Comparison of ENCODE assay signal across 8 cellular contexts in genomic region chr16:75550211-75550662, GRCh38. TPM values are rescaled to one million over a fixed set of nuclear protein-coding genes. Genes with fewer than 3 reads are reported as not detected.
DNase-seq lines count a peak whose midpoint lies in the region; TF ChIP-seq lines count a peak whose summit lies in the region.

No MANE protein-coding gene starts in this region.

- H3K27ac ChIP-seq in angular gyrus (ENCODE audit: low read depth, low read length), result peak overlapping the region; percentile 70
- H3K27ac ChIP-seq in spleen, result peak overlapping the region in 6 of 8 donors; percentile 20 to 52 (median 42)

- H3K27me3 ChIP-seq in H7 (ENCODE audit: control insufficient read depth, insufficient read depth, low read length) (no peaks in the 10 kb centered on the region), spleen (replicated peaks in 1 of 7) (no peaks in the 10 kb centered on the region)

- H3K4me1 ChIP-seq in spleen, result peaks cover 0 to 27% (median 15%) of the 10 kb centered on the region in 6 donors

- no peaks in the 10 kb centered on the region for H3K36me3 ChIP-seq in H7 (replicated peaks; ENCODE audit: control insufficient read depth, insufficient read depth, low read length)
- H3K36me3 ChIP-seq in spleen, result no peaks in the 10 kb centered on the region

- DNase-seq in stimulated activated CD4-positive, alpha-beta T cell treated with anti-CD3 and anti-CD28 coated beads, Interleukin-15, amount 100 ng/mL, for 24 hours, result peak; percentile 41
- DNase-seq in stimulated activated CD4-positive, alpha-beta T cell treated with anti-CD3 and anti-CD28 coated beads, Interleukin-4, amount 100 ng/mL, for 4 hours, result no peak
- DNase-seq in H7 (peak; percentile 78), M059J (ENCODE audit: low read depth) (peak; percentile 35), hepatic stellate cell (ENCODE audit: low spot score) (peak; percentile 27), spleen (no peak), activated gamma-delta T cell (lab: John Stamatoyannopoulos, UW) (no peak)

- TF ChIP-seq CTCF in spleen (IDR thresholded peaks at IDR 0.05 in 8 of 11, conservative IDR thresholded peaks at IDR 0.05 in 3 of 11), result peak in 9 of 11 experiments; percentile 10 to 67 (median 55)

- no peak for TF ChIP-seq POLR2A in spleen (IDR thresholded peaks at IDR 0.05)

- 37 to 50% (median 42%) methylated on average over 7 of the region's 7 CpGs for WGBS in spleen, 5 donors

- H3K4me3 ChIP-seq in H7 (ENCODE audit: insufficient read depth, low read depth, low read length), result no peak overlapping the region
- H3K4me3 ChIP-seq in spleen, result peak overlapping the region in 2 of 8 donors; percentile 3 to 41

- intact Hi-C loops in spleen (cut with DNase I; ENCODE audit: low total_unique reads), result loop anchor here (10.0 kb wide), 1 partner anchor 85 kb away; the partner anchor contains the start of gene TMEM170A

- no peaks in the 10 kb centered on the region for H3K9me3 ChIP-seq in spleen

RNA-seq across cellular contexts. Expression of gene TMEM231, which starts 5.8 kb away (rescaled TPM):
- 11.3 and 12.9 TPM in 2 replicates for total RNA-seq in H7 (2014; rRNA removed; shearing (Covaris generic))
- total RNA-seq in M059J (2014; rRNA removed; shearing (Covaris generic)), result 11.0 and 13.3 TPM in 2 replicates
- 1 to 10 TPM; 2.7 to 6.7 (median 3.5) TPM for total RNA-seq in spleen
- 1 to 10 TPM; 2.2 to 3.3 (median 2.3) TPM for polyA plus RNA-seq in spleen

RNA-seq across cellular contexts. Expression of gene CHST5, which starts 14.3 kb away (rescaled TPM):
- 0.90 TPM in 1 of 2 replicates, not detected in the other for total RNA-seq in H7 (2014; rRNA removed; shearing (Covaris generic))
- not detected in 2 replicates for total RNA-seq in M059J (2014; rRNA removed; shearing (Covaris generic))
- total RNA-seq in spleen, result under 1 TPM in 2 of 7 donors, not detected in 5; 0.18 to 0.20 TPM
- polyA plus RNA-seq in spleen, result under 1 TPM; 0.03 to 0.07 (median 0.06) TPM

RNA-seq across cellular contexts. Expression of gene GABARAPL2, which starts 15.9 kb away (rescaled TPM):
- total RNA-seq in H7 (2014; rRNA removed; shearing (Covaris generic)), result 34.5 and 40.1 TPM in 2 replicates
- 71.8 and 87.7 TPM in 2 replicates for total RNA-seq in M059J (2014; rRNA removed; shearing (Covaris generic))
- total RNA-seq in spleen, result 100 to 1,000 TPM; 111 to 133 (median 119) TPM
- polyA plus RNA-seq in spleen, result 100 to 1,000 TPM in 2 of 3 donors, 10 to 100 TPM in 1; 86.6 to 169 (median 130) TPM

RNA-seq across cellular contexts. Expression of gene CHST6, which starts 55.0 kb away (rescaled TPM):
- total RNA-seq in H7 (2014; rRNA removed; shearing (Covaris generic)), result 9.7 and 11.5 TPM in 2 replicates
- total RNA-seq in M059J (2014; rRNA removed; shearing (Covaris generic)), result 0.98 and 1.4 TPM in 2 replicates
- under 1 TPM in 6 of 7 donors, not detected in 1; 0.17 to 0.66 (median 0.26) TPM for total RNA-seq in spleen
- polyA plus RNA-seq in spleen, result under 1 TPM; under 0.01 to 0.06 (median 0.02) TPM

Comparison
In these comparisons a context has a peak if more than half of its experiments do, and no peak if none do; other contexts are left out.
1. DNase-seq: peak in stimulated activated CD4-positive, alpha-beta T cell treated with anti-CD3 and anti-CD28 coated beads, Interleukin-15, amount 100 ng/mL, for 24 hours (single experiment), H7 (single experiment), M059J (single experiment) and hepatic stellate cell (single experiment); none in stimulated activated CD4-positive, alpha-beta T cell treated with anti-CD3 and anti-CD28 coated beads, Interleukin-4, amount 100 ng/mL, for 4 hours (0 of 2), spleen (single experiment) and activated gamma-delta T cell (single experiment).